Comparison of ENCODE assay signal across 8 cellular contexts in genomic region chr4:26856906-26857277, GRCh38. TPM values are rescaled to one million over a fixed set of nuclear protein-coding genes. Genes with fewer than 3 reads are reported as not detected.
DNase-seq lines count a peak whose midpoint lies in the region; ATAC-seq and TF ChIP-seq lines count a peak whose summit lies in the region.

No MANE protein-coding gene starts in this region.

- no peaks in the 10 kb centered on the region for H3K27me3 Mint-ChIP-seq in activated T-cell treated with anti-CD3 and anti-CD28 coated beads, Interleukin-2, amount 50 U/mL, for 24 hours

- DNase-seq in activated T-cell treated with anti-CD3 and anti-CD28 coated beads, Interleukin-2, amount 50 U/mL, for 24 hours, result no peak
- no peak for DNase-seq in activated T-cell treated with anti-CD3 and anti-CD28 coated beads for 4 hours
- DNase-seq in ascending aorta (ENCODE audit: low spot score in 2 of 2), result no peak
- no peak for DNase-seq in activated gamma-delta T cell treated with Interleukin-2 at 50 U/mL for 16 hours
- DNase-seq in activated effector memory CD4-positive, alpha-beta T cell treated with anti-CD3 and anti-CD28 coated beads, Interleukin-2, amount 50 U/mL, for 16 hours, result no peak

- TF ChIP-seq RAD21 in liver (IDR thresholded peaks at IDR 0.05), result no peak

- intact Hi-C loops in ascending aorta (cut with DNase I), result loop anchor here (2.0 to 10.0 kb wide), 6 partner anchors 275 to 1622 kb away; partner anchors contain the start of genes PI4K2B, RBPJ and TBC1D19

- 26% methylated on average over 7 of the region's 7 CpGs for WGBS in liver
- 32% methylated on average over 7 of the region's 7 CpGs for WGBS in thymus

- H3K36me3 ChIP-seq in ascending aorta (no peaks in the 10 kb centered on the region), liver (ENCODE audit: control insufficient read depth in 4 of 4, insufficient read depth in 3 of 4, low read depth in 1 of 4, low read length in 3 of 4) (no peaks in the 10 kb centered on the region), thymus (ENCODE audit: control insufficient read depth, insufficient read depth) (no peaks in the 10 kb centered on the region)

- H3K9me3 Mint-ChIP-seq in activated T-cell treated with anti-CD3 and anti-CD28 coated beads, Interleukin-2, amount 50 U/mL, for 24 hours, result no peaks in the 10 kb centered on the region

- H3K4me1 Mint-ChIP-seq in activated T-cell treated with anti-CD3 and anti-CD28 coated beads, Interleukin-2, amount 50 U/mL, for 24 hours (ENCODE audit: low read depth), result peaks cover 32% of the 10 kb centered on the region

- peaks cover 19% of the 10 kb centered on the region for H3K36me3 Mint-ChIP-seq in activated T-cell treated with anti-CD3 and anti-CD28 coated beads, Interleukin-2, amount 50 U/mL, for 24 hours (ENCODE audit: low read depth)

- H3K27ac ChIP-seq in ascending aorta, result peak overlapping the region; percentile 88 to 91
- H3K27ac ChIP-seq in liver (ENCODE audit: low read depth in 1 of 2, low read length in 2 of 2), result peak overlapping the region; percentile 91 to 95
- peak overlapping the region; percentile 89 for H3K27ac ChIP-seq in thymus (ENCODE audit: low read depth)

- peak overlapping the region; percentile 69 to 74 for H3K4me3 ChIP-seq in ascending aorta
- H3K4me3 ChIP-seq in liver (ENCODE audit: low read depth in 1 of 3, low read length in 3 of 3), result peak overlapping the region; percentile 56 to 91 (median 72)
- H3K4me3 ChIP-seq in thymus (ENCODE audit: low read length), result peak overlapping the region; percentile 81

- peak overlapping the region; percentile 63 to 83 for H3K9ac ChIP-seq in liver (ENCODE audit: low read depth in 1 of 2, low read length in 2 of 2)

- H3K27ac Mint-ChIP-seq in activated T-cell treated with anti-CD3 and anti-CD28 coated beads, Interleukin-2, amount 50 U/mL, for 24 hours, result peak overlapping the region; percentile 93

- H3K4me1 ChIP-seq in ascending aorta (peaks cover 7 to 12% of the 10 kb centered on the region in 2 donors), liver (ENCODE audit: control insufficient read depth in 4 of 4, insufficient read depth in 4 of 4, low read length in 3 of 4) (peaks cover 4 to 28% (median 23%) of the 10 kb centered on the region in 4 donors), thymus (ENCODE audit: control insufficient read depth, insufficient read depth, low read length) (peaks cover 18% of the 10 kb centered on the region)

- H3K4me3 Mint-ChIP-seq in activated T-cell treated with anti-CD3 and anti-CD28 coated beads, Interleukin-2, amount 50 U/mL, for 24 hours, result peak overlapping the region; percentile 90

- no peaks in the 10 kb centered on the region for H3K9me3 ChIP-seq in ascending aorta
- H3K9me3 ChIP-seq in liver (ENCODE audit: control insufficient read depth in 4 of 4, low read length in 3 of 4), result no peaks in the 10 kb centered on the region
- no peaks in the 10 kb centered on the region for H3K9me3 ChIP-seq in thymus (ENCODE audit: control insufficient read depth)

- no peaks in the 10 kb centered on the region for H3K27me3 ChIP-seq in ascending aorta
- H3K27me3 ChIP-seq in liver (ENCODE audit: control insufficient read depth in 4 of 4, insufficient read depth in 4 of 4, low read length in 3 of 4), result no peaks in the 10 kb centered on the region
- H3K27me3 ChIP-seq in thymus (ENCODE audit: control insufficient read depth, insufficient read depth), result no peaks in the 10 kb centered on the region

- no peak for TF ChIP-seq CTCF in ascending aorta (IDR thresholded peaks at IDR 0.05)
- TF ChIP-seq CTCF in liver (IDR thresholded peaks at IDR 0.05; ENCODE audit: low read depth, low read length, missing input control), result no peak

- no peak for ATAC-seq in GM18870 (IDR thresholded peaks at IDR 0.05; ENCODE audit: unreplicated experiment)

TF ChIP-seq in liver, 16 proteins besides CTCF, POLR2A, EP300 and RAD21:
- TF ChIP-seq JUND (IDR thresholded peaks at IDR 0.05), result no peak
- TF ChIP-seq GABPA (IDR thresholded peaks at IDR 0.05 in 1 of 2, conservative IDR thresholded peaks at IDR 0.05 in 1 of 2), result no peak
- no peak for TF ChIP-seq YY1 (IDR thresholded peaks at IDR 0.05)
- no peak for TF ChIP-seq FOXA1 (IDR thresholded peaks at IDR 0.05)
- no peak for TF ChIP-seq HNF4A (conservative IDR thresholded peaks at IDR 0.05)
- TF ChIP-seq MAX (IDR thresholded peaks at IDR 0.05), result no peak
- TF ChIP-seq NR2F2 (IDR thresholded peaks at IDR 0.05), result no peak

RNA-seq across cellular contexts. Expression of gene STIM2, which starts 3.7 kb away (rescaled TPM):
- total RNA-seq in ascending aorta, result 17.2 TPM
- 10 to 100 TPM in 1 of 2 donors, 1 to 10 TPM in 1; 5.4 to 11.1 TPM for total RNA-seq in liver
- 1 to 10 TPM; 6.6 to 7.2 TPM for polyA plus RNA-seq in liver
- polyA plus RNA-seq in thymus, result 41.2 TPM
